16 cellular contexts compared by ENCODE assay signal in genomic region chr22:45210577-45211431, GRCh38. TPM values are rescaled to one million over a fixed set of nuclear protein-coding genes. Genes with fewer than 3 reads are reported as not detected.
DNase-seq lines count a peak whose midpoint lies in the region; ATAC-seq and TF ChIP-seq lines count a peak whose summit lies in the region.
"Had no signal": no experiment of that assay in that cellular context is flagged by ENCODE, and none has a peak within 500 bp of the region (broad histone marks: within the 10 kb centered on the region; RNA-seq: fewer than 3 reads in every experiment).

No MANE protein-coding gene starts in this region.

- peak overlapping the region; percentile 80 for H3K9ac ChIP-seq in adipocyte (ENCODE audit: low read length)

- peaks cover 23% of the 10 kb centered on the region for H3K9me3 Mint-ChIP-seq in glutamatergic neuron (ENCODE audit: unreplicated experiment)
- H3K9me3 Mint-ChIP-seq in activated T-cell treated with anti-CD3 and anti-CD28 coated beads, Interleukin-2, amount 50 U/mL, for 24 hours: no peaks in the 10 kb centered on the region
- H3K9me3 Mint-ChIP-seq: activated naive CD4-positive, alpha-beta T cell treated with anti-CD3 and anti-CD28 coated beads, Interleukin-2, amount 50 U/mL, for 24 hours; CD8-positive, alpha-beta memory T cell; stimulated activated naive B cell treated with anti-CD40 and anti-IgM and Interleukin-4, amounts not matched to agents 10 μg/mL and 1 μg/mL and 100 μg/mL, for 72 hours had no signal

- H3K9me3 ChIP-seq in adipocyte (ENCODE audit: control insufficient read depth, low read length): no peaks in the 10 kb centered on the region

- H3K4me3 ChIP-seq in adipocyte (ENCODE audit: low read length): peak overlapping the region; percentile 81

- peaks cover 45% of the 10 kb centered on the region for H3K4me1 ChIP-seq in adipocyte (ENCODE audit: control insufficient read depth, insufficient read depth, low read length)

- ATAC-seq in HG02973 (IDR thresholded peaks at IDR 0.05; ENCODE audit: unreplicated experiment): no peak
- ATAC-seq: stimulated activated naive B cell treated with anti-CD40 and anti-IgM and Interleukin-4, amounts not matched to agents 10 μg/mL and 1 μg/mL and 100 μg/mL, for 72 hours had no signal

- H3K27ac ChIP-seq in temporal lobe (ENCODE audit: low read depth, low read length): peak overlapping the region; percentile 100

- H3K36me3 ChIP-seq in adipocyte (ENCODE audit: control insufficient read depth, insufficient read depth, low read length, severe bottlenecking): peaks cover 5% of the 10 kb centered on the region

- no peak for TF ChIP-seq CTCF in glutamatergic neuron (IDR thresholded peaks at IDR 0.05; ENCODE audit: partially characterized antibody, unreplicated experiment)

- H3K27me3 Mint-ChIP-seq in glutamatergic neuron (ENCODE audit: unreplicated experiment): peaks cover 10% of the 10 kb centered on the region
- H3K27me3 Mint-ChIP-seq in activated T-cell treated with anti-CD3 and anti-CD28 coated beads, Interleukin-2, amount 50 U/mL, for 24 hours: no peaks in the 10 kb centered on the region
- H3K27me3 Mint-ChIP-seq: activated naive CD4-positive, alpha-beta T cell treated with anti-CD3 and anti-CD28 coated beads, Interleukin-2, amount 50 U/mL, for 24 hours; CD8-positive, alpha-beta memory T cell; stimulated activated naive B cell treated with anti-CD40 and anti-IgM and Interleukin-4, amounts not matched to agents 10 μg/mL and 1 μg/mL and 100 μg/mL, for 72 hours had no signal

- DNase-seq in EL (peak; percentile 13), adipocyte (ENCODE audit: low read depth) (peak; percentile 83), glutamatergic neuron (no peak), cortex of kidney (lab: John Stamatoyannopoulos, UW) (no peak), SHP77 (lab: John Stamatoyannopoulos, UW) (no peak)
- DNase-seq in activated T-cell treated with anti-CD3 and anti-CD28 coated beads, Interleukin-2, amount 50 U/mL, for 24 hours: no peak
- DNase-seq: cerebellar nuclear complex; NCI-H1048; NCI-H510A; stimulated activated CD4-positive, alpha-beta T cell treated with anti-CD3 and anti-CD28 coated beads, Interleukin-4, amount 100 ng/mL, for 4 hours; stimulated activated naive B cell treated with anti-CD40 and anti-IgM and Interleukin-4, amounts not matched to agents 10 μg/mL and 1 μg/mL and 100 μg/mL, for 72 hours; T-helper 9 cell had no signal

- H3K4me3 Mint-ChIP-seq in glutamatergic neuron (ENCODE audit: unreplicated experiment): peak overlapping the region; percentile 34
- no peak overlapping the region for H3K4me3 Mint-ChIP-seq in activated T-cell treated with anti-CD3 and anti-CD28 coated beads, Interleukin-2, amount 50 U/mL, for 24 hours
- H3K4me3 Mint-ChIP-seq: activated naive CD4-positive, alpha-beta T cell treated with anti-CD3 and anti-CD28 coated beads, Interleukin-2, amount 50 U/mL, for 24 hours; CD8-positive, alpha-beta memory T cell; stimulated activated naive B cell treated with anti-CD40 and anti-IgM and Interleukin-4, amounts not matched to agents 10 μg/mL and 1 μg/mL and 100 μg/mL, for 72 hours had no signal

- H3K27me3 ChIP-seq in adipocyte (replicated peaks; ENCODE audit: control insufficient read depth, insufficient read depth, low read length): no peaks in the 10 kb centered on the region

- no peak overlapping the region for H3K27ac Mint-ChIP-seq in glutamatergic neuron (ENCODE audit: unreplicated experiment)
- H3K27ac Mint-ChIP-seq in activated T-cell treated with anti-CD3 and anti-CD28 coated beads, Interleukin-2, amount 50 U/mL, for 24 hours: no peak overlapping the region
- H3K27ac Mint-ChIP-seq: activated naive CD4-positive, alpha-beta T cell treated with anti-CD3 and anti-CD28 coated beads, Interleukin-2, amount 50 U/mL, for 24 hours; stimulated activated naive B cell treated with anti-CD40 and anti-IgM and Interleukin-4, amounts not matched to agents 10 μg/mL and 1 μg/mL and 100 μg/mL, for 72 hours had no signal

- peaks cover 4% of the 10 kb centered on the region for H3K36me3 Mint-ChIP-seq in glutamatergic neuron (ENCODE audit: unreplicated experiment)
- peaks cover 38% of the 10 kb centered on the region for H3K36me3 Mint-ChIP-seq in activated T-cell treated with anti-CD3 and anti-CD28 coated beads, Interleukin-2, amount 50 U/mL, for 24 hours (ENCODE audit: low read depth)

- H3K4me1 Mint-ChIP-seq in glutamatergic neuron (ENCODE audit: low read depth, unreplicated experiment): peaks cover 44% of the 10 kb centered on the region
- H3K4me1 Mint-ChIP-seq in activated T-cell treated with anti-CD3 and anti-CD28 coated beads, Interleukin-2, amount 50 U/mL, for 24 hours (ENCODE audit: low read depth): peaks cover 4% of the 10 kb centered on the region

RNA-seq across cellular contexts. Expression of gene KIAA0930, which starts 29.9 kb away (rescaled TPM):
- total RNA-seq in glutamatergic neuron (ENCODE audit: unreplicated experiment) (170 TPM), temporal lobe (42.0 TPM)

RNA-seq across cellular contexts. Expression of gene NUP50, which starts 47.1 kb away (rescaled TPM):
- 79.0 TPM for total RNA-seq in glutamatergic neuron (ENCODE audit: unreplicated experiment)
- total RNA-seq in temporal lobe: 37.6 TPM

Comparison
In these comparisons a context has a peak if more than half of its experiments do, and no peak if none do; other contexts are left out.
1. DNase-seq: peak in EL (single experiment) and adipocyte (single experiment); none in glutamatergic neuron (single experiment), activated T-cell treated with anti-CD3 and anti-CD28 coated beads, Interleukin-2, amount 50 U/mL, for 24 hours (single experiment), cortex of kidney (single experiment) and SHP77 (0 of 2).